1 cellular context compared by ENCODE assay signal in genomic region chr1:203153989-203154821, GRCh38.
TF ChIP-seq lines count a peak whose summit lies in the region.

No MANE protein-coding gene starts in this region.

TF ChIP-seq in GM23338, 12 proteins besides CTCF, POLR2A, EP300 and RAD21:
- TF ChIP-seq ZNF462 (CRISPR knock-in tag; IDR thresholded peaks at IDR 0.05) (no peak), ZNF331 (CRISPR knock-in tag; IDR thresholded peaks at IDR 0.05; ENCODE audit: low read depth) (no peak), POLR2AphosphoS5 (IDR thresholded peaks at IDR 0.05; ENCODE audit: low read depth) (no peak), CREB1 (CRISPR knock-in tag; IDR thresholded peaks at IDR 0.05; ENCODE audit: low read depth) (no peak), REST (IDR thresholded peaks at IDR 0.05; ENCODE audit: unreplicated experiment) (no peak), EZH2phosphoT487 (IDR thresholded peaks at IDR 0.05; ENCODE audit: unreplicated experiment) (no peak), JUNB (IDR thresholded peaks at IDR 0.05; ENCODE audit: unreplicated experiment) (no peak), NANOG (IDR thresholded peaks at IDR 0.05; ENCODE audit: borderline replicate concordance) (no peak), ZNF114 (CRISPR knock-in tag; IDR thresholded peaks at IDR 0.05) (no peak), ETS1 (IDR thresholded peaks at IDR 0.05) (no peak), EZH2 (IDR thresholded peaks at IDR 0.05; ENCODE audit: low read depth, unreplicated experiment) (no peak), STAT1 (IDR thresholded peaks at IDR 0.05; ENCODE audit: unreplicated experiment) (no peak)
